Comparison of ENCODE assay signal across 10 cellular contexts in the genomic region with DNA sequence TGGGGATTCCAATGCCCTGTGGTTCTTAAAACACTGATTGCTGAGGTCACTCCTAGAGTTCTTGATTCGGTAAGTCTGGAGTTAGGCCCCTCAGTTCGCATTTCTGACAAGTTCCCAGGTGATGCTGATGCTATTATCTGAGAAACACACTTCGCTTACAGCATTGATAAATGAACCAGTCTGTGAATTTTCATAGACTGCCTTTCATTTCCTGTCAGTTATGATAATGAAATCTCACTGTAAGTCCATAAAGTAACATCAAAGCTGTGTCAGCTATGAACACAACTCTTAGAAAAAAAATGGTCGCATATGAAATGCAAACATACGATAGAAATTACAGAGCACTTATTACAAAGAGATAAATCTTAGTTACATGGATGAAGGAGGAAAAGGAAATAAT.
"Had no signal": no experiment of that assay in that cellular context is flagged by ENCODE, and none has a peak within 500 bp of the region (broad histone marks: within the 10 kb centered on the region; RNA-seq: fewer than 3 reads in every experiment).

No MANE protein-coding gene starts in this region.

- DNase-seq: GM23248, H7, HFFc6, KBM-7 had no signal

- H3K36me3 Mint-ChIP-seq: IgD-negative memory B cell had no signal

- H3K9me3 ChIP-seq: HAP-1 had no signal

- H3K4me3 ChIP-seq: GM23248, HAP-1 had no signal

- H3K9ac ChIP-seq: GM23248, KMS-11 had no signal

- H3K4me3 Mint-ChIP-seq: HFFc6, IgD-negative memory B cell had no signal

- FAIRE-seq: HepG2 had no signal

- H3K27ac Mint-ChIP-seq: HFFc6, IgD-negative memory B cell had no signal

- H3K27ac ChIP-seq: GM23248, HL-60, KMS-11 had no signal

- H2AFZ ChIP-seq: GM23248 had no signal

- H3K4me1 Mint-ChIP-seq: IgD-negative memory B cell had no signal

- H3K36me3 ChIP-seq: HAP-1 had no signal

- H3K4me2 ChIP-seq: KMS-11 had no signal

- H3K27me3 Mint-ChIP-seq: IgD-negative memory B cell had no signal

- H3K4me1 ChIP-seq: HAP-1 had no signal

- ATAC-seq: HCT116, HepG2 had no signal
